In the genomic region with DNA sequence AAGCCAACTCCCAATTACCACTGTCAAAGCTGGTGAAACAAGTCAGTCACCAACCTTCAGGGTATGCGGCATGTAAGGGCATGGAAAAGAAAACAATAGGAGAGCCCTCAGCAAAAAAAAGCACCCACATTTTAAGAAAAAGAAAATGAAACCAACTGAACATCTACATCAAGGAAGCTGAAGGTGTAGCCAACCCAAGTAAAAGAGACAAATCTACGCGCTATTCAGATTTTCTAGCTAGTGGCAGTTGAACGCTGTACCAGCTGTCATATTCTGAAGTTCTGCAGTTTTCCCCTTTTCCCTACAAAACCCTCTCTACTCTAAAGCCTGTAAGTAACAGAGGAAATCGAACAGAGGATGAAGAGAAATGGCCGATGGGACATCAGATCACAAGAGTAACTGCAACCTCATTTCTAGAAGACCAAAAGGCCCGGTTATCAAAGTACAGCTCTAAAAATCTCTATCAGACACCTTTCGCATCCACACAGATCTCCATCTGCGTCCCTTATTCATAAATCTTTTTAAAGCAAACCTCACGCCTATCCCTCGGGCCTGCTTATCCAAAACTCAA, we compare ENCODE assay signal across 8 cellular contexts. TPM values are rescaled to one million over a fixed set of nuclear protein-coding genes. Genes with fewer than 3 reads are reported as not detected.
DNase-seq lines count a peak whose midpoint lies in the region; ATAC-seq and TF ChIP-seq lines count a peak whose summit lies in the region.

No MANE protein-coding gene starts in this region.

- H3K36me3 ChIP-seq in H7 (replicated peaks; ENCODE audit: control insufficient read depth, insufficient read depth, low read length) (no peaks in the 10 kb centered on the region), gastrocnemius medialis (no peaks in the 10 kb centered on the region)

- H3K9me3 ChIP-seq in gastrocnemius medialis, result no peaks in the 10 kb centered on the region

- TF ChIP-seq POLR2A in gastrocnemius medialis (IDR thresholded peaks at IDR 0.05), result peak in 1 of 2 donors; percentile 13

- peaks cover 40 to 50% of the 10 kb centered on the region in 2 donors for H3K4me1 ChIP-seq in gastrocnemius medialis

- ATAC-seq in gastrocnemius medialis, result no peak
- ATAC-seq in GM18909 (IDR thresholded peaks at IDR 0.05; ENCODE audit: poor library complexity, unreplicated experiment), result no peak
- ATAC-seq in GM21447 (IDR thresholded peaks at IDR 0.05; ENCODE audit: unreplicated experiment), result no peak

- intact Hi-C loops in gastrocnemius medialis (cut with DNase I; ENCODE audit: low total_unique reads), result loop anchor here (5.0 kb wide), 1 partner anchor 333 kb away; the partner anchor contains the start of gene CLN5

- H3K27me3 ChIP-seq in H7 (ENCODE audit: control insufficient read depth, insufficient read depth, low read length) (peaks cover 12% of the 10 kb centered on the region), gastrocnemius medialis (no peaks in the 10 kb centered on the region)

- no peak for DNase-seq in AG09309 (ENCODE audit: low read depth)
- DNase-seq in H7, result no peak
- peak; percentile 43 for DNase-seq in globus pallidus (ENCODE audit: low spot score)
- no peak for DNase-seq in gastrocnemius medialis
- DNase-seq in effector CD8-positive, alpha-beta T cell (lab: John Stamatoyannopoulos, UW), result no peak

- H3K27ac ChIP-seq in gastrocnemius medialis, result peak overlapping the region; percentile 86 to 95 (median 92)

- in situ Hi-C loops in gastrocnemius medialis (cut with MboI; ENCODE audit: low sequenced_read_pairs in 4 of 4), result no loop called here

- peak overlapping the region; percentile 69 for H3K4me3 ChIP-seq in AG09309 (ENCODE audit: control insufficient read depth, low read depth, low read length)
- peak overlapping the region; percentile 85 for H3K4me3 ChIP-seq in H7 (ENCODE audit: insufficient read depth, low read depth, low read length)
- H3K4me3 ChIP-seq in WI38 (ENCODE audit: low read depth, low read length), result peak overlapping the region; percentile 93
- peak overlapping the region; percentile 82 to 97 (median 95) for H3K4me3 ChIP-seq in gastrocnemius medialis

- no peak for TF ChIP-seq CTCF in AG09309 (IDR thresholded peaks at IDR 0.05; ENCODE audit: control insufficient read depth, insufficient read depth, low read depth, low read length, missing control alignments)
- TF ChIP-seq CTCF in WI38 (IDR thresholded peaks at IDR 0.05; ENCODE audit: low read depth, low read length), result no peak
- no peak for TF ChIP-seq CTCF in gastrocnemius medialis (IDR thresholded peaks at IDR 0.05 in 4 of 5, conservative IDR thresholded peaks at IDR 0.05 in 1 of 5)

RNA-seq across cellular contexts. Expression of gene MYCBP2, which starts 1.4 kb away (rescaled TPM):
- 18.3 and 28.6 TPM in 2 replicates for total RNA-seq in H7 (2014; rRNA removed; shearing (Covaris generic))
- 10 to 100 TPM; 42.1 to 56.9 (median 45.1) TPM for total RNA-seq in gastrocnemius medialis
